Comparison of ENCODE assay signal across 16 cellular contexts in the genomic region with DNA sequence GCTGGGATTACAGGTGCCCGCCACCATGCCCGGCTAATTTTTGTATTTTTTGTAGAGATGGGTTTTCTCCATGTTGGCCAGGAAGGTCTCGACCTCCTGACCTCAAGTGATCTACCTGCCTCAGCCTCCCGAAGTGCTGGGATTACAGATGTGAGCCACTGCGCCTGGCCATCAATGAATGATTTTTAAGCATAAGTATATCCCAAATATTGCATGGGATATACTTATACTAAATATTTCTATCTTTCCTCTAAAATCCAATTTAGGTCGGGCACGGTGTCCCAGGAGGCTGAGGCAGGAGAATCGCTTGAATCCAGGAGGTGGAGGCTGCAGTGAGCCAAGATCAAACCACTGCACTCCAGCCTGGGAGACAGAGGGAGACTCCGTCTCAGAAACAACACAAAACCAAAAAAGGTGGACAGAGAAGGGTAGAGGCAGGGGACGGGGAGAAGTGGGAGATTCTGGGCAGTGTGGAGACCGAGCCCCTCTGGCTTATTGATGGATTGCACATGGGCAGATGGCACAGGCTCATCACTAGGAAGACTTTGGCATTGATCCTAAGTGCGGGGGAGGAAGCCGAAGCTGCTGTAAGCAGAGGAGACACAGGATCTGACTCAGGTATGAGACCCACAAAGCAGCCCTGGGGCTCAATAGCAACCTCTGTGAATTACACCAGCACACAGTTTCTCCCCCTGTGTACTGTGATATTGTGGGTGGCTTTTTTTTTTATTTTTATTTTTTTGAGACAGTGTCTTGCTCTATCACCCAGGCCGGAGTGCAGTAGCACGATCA. TPM values are rescaled to one million over a fixed set of nuclear protein-coding genes. Genes with fewer than 3 reads are reported as not detected.
DNase-seq lines count a peak whose midpoint lies in the region; ATAC-seq and TF ChIP-seq lines count a peak whose summit lies in the region.
"Had no signal": no experiment of that assay in that cellular context is flagged by ENCODE, and none has a peak within 500 bp of the region (broad histone marks: within the 10 kb centered on the region; RNA-seq: fewer than 3 reads in every experiment).

No MANE protein-coding gene starts in this region.

- no peaks in the 10 kb centered on the region for H3K79me2 ChIP-seq in HCT116 (ENCODE audit: insufficient read depth, low read length)

- H3K9ac ChIP-seq in HCT116 (ENCODE audit: low read length): no peak overlapping the region

- no peaks in the 10 kb centered on the region for H3K9me2 ChIP-seq in HCT116 (ENCODE audit: insufficient read depth)

- no peak for TF ChIP-seq RAD21 in HCT116 (IDR thresholded peaks at IDR 0.05; ENCODE audit: low read depth)

- no peaks in the 10 kb centered on the region for H3K4me1 Mint-ChIP-seq in stimulated activated memory B cell treated with anti-CD40 and anti-IgM and Interleukin-4, amounts not matched to agents 10 μg/mL and 1 μg/mL and 100 μg/mL, for 72 hours

- H3K9me3 ChIP-seq in HCT116 (ENCODE audit: control insufficient read depth in 1 of 2, insufficient read depth in 1 of 2, low read depth in 1 of 2, low read length in 2 of 2): no peaks in the 10 kb centered on the region
- H3K9me3 ChIP-seq: pancreas, Peyer's patch had no signal

- no peaks in the 10 kb centered on the region for H3K9me3 Mint-ChIP-seq in stimulated activated memory B cell treated with anti-CD40 and anti-IgM and Interleukin-4, amounts not matched to agents 10 μg/mL and 1 μg/mL and 100 μg/mL, for 72 hours

- POLR2A ChIA-PET in HCT116 (lab: Charles Lee): interaction anchor here (0.9 kb wide), 1 partner anchor 21 kb away, joined by 3 read pairs; a partner anchor contains a TSS

- H3K4me3 Mint-ChIP-seq in stimulated activated memory B cell treated with anti-CD40 and anti-IgM and Interleukin-4, amounts not matched to agents 10 μg/mL and 1 μg/mL and 100 μg/mL, for 72 hours: no peak overlapping the region

- TF ChIP-seq POLR2A in HCT116 (IDR thresholded peaks at IDR 0.05; ENCODE audit: borderline replicate concordance, extremely low read depth, insufficient read depth, insufficient read length): no peak

- no peaks in the 10 kb centered on the region for H3K27me3 Mint-ChIP-seq in stimulated activated memory B cell treated with anti-CD40 and anti-IgM and Interleukin-4, amounts not matched to agents 10 μg/mL and 1 μg/mL and 100 μg/mL, for 72 hours

- intact Hi-C loops in HCT116 (cut with micrococcal nuclease): no loop called here

- peak; percentile 67 for DNase-seq in A172 (ENCODE audit: low spot score)
- no peak for DNase-seq in HCT116 (ENCODE audit: low read depth, low spot score)
- DNase-seq in RKO (ENCODE audit: low spot score): peak; percentile 86
- peak; percentile 95 for DNase-seq in epithelial cell of esophagus (ENCODE audit: low read depth)
- DNase-seq in caudate nucleus (lab: John Stamatoyannopoulos, UW): no peak
- DNase-seq in mesenteric fat pad (ENCODE audit: low spot score): no peak
- DNase-seq: activated CD8-positive, alpha-beta memory T cell treated with anti-CD3 and anti-CD28 coated beads for 24 hours; activated gamma-delta T cell treated with Interleukin-2 at 50 U/mL for 16 hours; cerebellar nuclear complex; MV-4-11; pancreas; Peyer's patch; trophoblast cell had no signal

- H3K27ac ChIP-seq in HCT116 (ENCODE audit: low read depth, low read length) (no peak overlapping the region), caudate nucleus (ENCODE audit: low read depth, low read length) (no peak overlapping the region)
- H3K27ac ChIP-seq: pancreas, Peyer's patch had no signal

- CTCF ChIA-PET in HCT116 (lab: Charles Lee): no interaction called here

- H3K4me2 ChIP-seq in HCT116 (ENCODE audit: low read length): peak overlapping the region; percentile 42

- TF ChIP-seq CTCF in HCT116 (IDR thresholded peaks at IDR 0.05 in 2 of 3, conservative IDR thresholded peaks at IDR 0.05 in 1 of 3; ENCODE audit: borderline replicate concordance in 1 of 3, insufficient read depth in 1 of 3, low read depth in 2 of 3, low read length in 2 of 3) (no peak), epithelial cell of esophagus (IDR thresholded peaks at IDR 0.05; ENCODE audit: insufficient read depth, low read depth, low read length, missing control alignments) (no peak)

- H3K27me3 ChIP-seq in HCT116 (ENCODE audit: insufficient read depth, low read length): no peaks in the 10 kb centered on the region
- H3K27me3 ChIP-seq: pancreas, Peyer's patch had no signal

- H3K4me3 ChIP-seq in HCT116 (replicated peaks in 1 of 2; ENCODE audit: low read depth in 1 of 2, low read length in 2 of 2): no peak overlapping the region
- no peak overlapping the region for H3K4me3 ChIP-seq in epithelial cell of esophagus (ENCODE audit: low read length)
- H3K4me3 ChIP-seq: pancreas, Peyer's patch had no signal

- no peaks in the 10 kb centered on the region for H4K20me1 ChIP-seq in HCT116 (ENCODE audit: insufficient read depth)

- RAD21 ChIA-PET in HCT116 (lab: Charles Lee; ENCODE audit: low non-redundant PET in 1 of 2, low total read pairs in 2 of 2, uncharacterized antibody in 2 of 2, unreplicated experiment in 2 of 2): no interaction called here

- peaks cover 0 to 6% of the 10 kb centered on the region in 2 experiments; a peak in 3 of 4 replicates for H3K4me1 ChIP-seq in HCT116 (ENCODE audit: control insufficient read depth in 1 of 2, insufficient read depth in 2 of 2, low read length in 2 of 2)
- H3K4me1 ChIP-seq: pancreas, Peyer's patch had no signal

- BruUV-seq in HCT116 (replicated peaks; lab: Mats Ljungman, UMichigan): no TSS peak

- H3K36me3 Mint-ChIP-seq in stimulated activated memory B cell treated with anti-CD40 and anti-IgM and Interleukin-4, amounts not matched to agents 10 μg/mL and 1 μg/mL and 100 μg/mL, for 72 hours: no peaks in the 10 kb centered on the region

- H3K27ac Mint-ChIP-seq in stimulated activated memory B cell treated with anti-CD40 and anti-IgM and Interleukin-4, amounts not matched to agents 10 μg/mL and 1 μg/mL and 100 μg/mL, for 72 hours: no peak overlapping the region

- ATAC-seq in HCT116 (no peak), GM21423 (IDR thresholded peaks at IDR 0.05; ENCODE audit: unreplicated experiment) (no peak)
- ATAC-seq in stimulated activated memory B cell treated with anti-CD40 and anti-IgM and Interleukin-4, amounts not matched to agents 10 μg/mL and 1 μg/mL and 100 μg/mL, for 72 hours: no peak
- ATAC-seq: pancreas had no signal

- H3K36me3 ChIP-seq in HCT116 (ENCODE audit: control insufficient read depth in 1 of 2, insufficient read depth in 2 of 2, low read length in 2 of 2): no peaks in the 10 kb centered on the region
- H3K36me3 ChIP-seq: pancreas, Peyer's patch had no signal

- no peak overlapping the region for H2AFZ ChIP-seq in HCT116 (ENCODE audit: low read depth, low read length, poor library complexity, severe bottlenecking)

TF ChIP-seq in HCT116, 20 proteins besides CTCF, POLR2A, EP300 and RAD21 (continues in another document):
- TF ChIP-seq EGR1 (IDR thresholded peaks at IDR 0.05; ENCODE audit: low read depth) (peak; percentile 80), EZH2phosphoT487 (IDR thresholded peaks at IDR 0.05; ENCODE audit: borderline replicate concordance) (no peak), CBX3 (IDR thresholded peaks at IDR 0.05; ENCODE audit: low read depth) (no peak), POLR2AphosphoS5 (IDR thresholded peaks at IDR 0.05; ENCODE audit: low read depth, low read length) (no peak), SRF (IDR thresholded peaks at IDR 0.05; ENCODE audit: low read depth) (no peak), SIN3A (IDR thresholded peaks at IDR 0.05; ENCODE audit: low read depth) (no peak), ZNF274 (IDR thresholded peaks at IDR 0.05; ENCODE audit: low read depth, low read length) (no peak), EZH2 (IDR thresholded peaks at IDR 0.05) (no peak), YY1 (IDR thresholded peaks at IDR 0.05; ENCODE audit: extremely low read depth, insufficient replicate concordance, low read depth, low read length) (no peak), SP1 (IDR thresholded peaks at IDR 0.05; ENCODE audit: low read depth) (no peak), FOSL1 (IDR thresholded peaks at IDR 0.05; ENCODE audit: low read depth) (peak; percentile 23; the same call in 1 of the 2 replicates)
- TF ChIP-seq, protein P1, sequence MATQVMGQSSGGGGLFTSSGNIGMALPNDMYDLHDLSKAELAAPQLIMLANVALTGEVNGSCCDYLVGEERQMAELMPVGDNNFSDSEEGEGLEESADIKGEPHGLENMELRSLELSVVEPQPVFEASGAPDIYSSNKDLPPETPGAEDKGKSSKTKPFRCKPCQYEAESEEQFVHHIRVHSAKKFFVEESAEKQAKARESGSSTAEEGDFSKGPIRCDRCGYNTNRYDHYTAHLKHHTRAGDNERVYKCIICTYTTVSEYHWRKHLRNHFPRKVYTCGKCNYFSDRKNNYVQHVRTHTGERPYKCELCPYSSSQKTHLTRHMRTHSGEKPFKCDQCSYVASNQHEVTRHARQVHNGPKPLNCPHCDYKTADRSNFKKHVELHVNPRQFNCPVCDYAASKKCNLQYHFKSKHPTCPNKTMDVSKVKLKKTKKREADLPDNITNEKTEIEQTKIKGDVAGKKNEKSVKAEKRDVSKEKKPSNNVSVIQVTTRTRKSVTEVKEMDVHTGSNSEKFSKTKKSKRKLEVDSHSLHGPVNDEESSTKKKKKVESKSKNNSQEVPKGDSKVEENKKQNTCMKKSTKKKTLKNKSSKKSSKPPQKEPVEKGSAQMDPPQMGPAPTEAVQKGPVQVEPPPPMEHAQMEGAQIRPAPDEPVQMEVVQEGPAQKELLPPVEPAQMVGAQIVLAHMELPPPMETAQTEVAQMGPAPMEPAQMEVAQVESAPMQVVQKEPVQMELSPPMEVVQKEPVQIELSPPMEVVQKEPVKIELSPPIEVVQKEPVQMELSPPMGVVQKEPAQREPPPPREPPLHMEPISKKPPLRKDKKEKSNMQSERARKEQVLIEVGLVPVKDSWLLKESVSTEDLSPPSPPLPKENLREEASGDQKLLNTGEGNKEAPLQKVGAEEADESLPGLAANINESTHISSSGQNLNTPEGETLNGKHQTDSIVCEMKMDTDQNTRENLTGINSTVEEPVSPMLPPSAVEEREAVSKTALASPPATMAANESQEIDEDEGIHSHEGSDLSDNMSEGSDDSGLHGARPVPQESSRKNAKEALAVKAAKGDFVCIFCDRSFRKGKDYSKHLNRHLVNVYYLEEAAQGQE (IDR thresholded peaks at IDR 0.05; ENCODE audit: low read depth): no peak

RNA-seq across cellular contexts. Expression of a gene that starts 13.5 kb away (rescaled TPM):
- total RNA-seq in A172 (2014; rRNA removed; shearing (Covaris generic)): not detected in 2 replicates
- not detected for total RNA-seq in HCT116 (2021; ENCODE audit: unreplicated experiment)
- polyA plus RNA-seq in HCT116 (2012): not detected in 2 replicates
- total RNA-seq in mesenteric fat pad: 0.67 TPM
- total RNA-seq: A673 had no signal

RNA-seq across cellular contexts. Expression of a gene that starts 20.1 kb away (rescaled TPM):
- 110 and 118 TPM in 2 replicates for total RNA-seq in A172 (2014; rRNA removed; shearing (Covaris generic))
- total RNA-seq in HCT116 (2021; ENCODE audit: unreplicated experiment) (109 TPM), mesenteric fat pad (0.67 TPM)
- polyA plus RNA-seq in HCT116 (2012): 41.2 and 41.3 TPM in 2 replicates

RNA-seq across cellular contexts. Expression of a gene that starts 21.8 kb away (rescaled TPM):
- total RNA-seq in A172 (2014; rRNA removed; shearing (Covaris generic)): 175 and 198 TPM in 2 replicates
- total RNA-seq in HCT116 (2021; ENCODE audit: unreplicated experiment) (207 TPM), mesenteric fat pad (95.7 TPM)
- polyA plus RNA-seq in HCT116 (2012): 219 and 273 TPM in 2 replicates

RNA-seq across cellular contexts. Expression of a gene that starts 57.7 kb away (rescaled TPM):
- 1.4 and 2.9 TPM in 2 replicates for total RNA-seq in A172 (2014; rRNA removed; shearing (Covaris generic))
- total RNA-seq in HCT116 (2021; ENCODE audit: unreplicated experiment) (28.7 TPM), mesenteric fat pad (13.6 TPM)
- 30.0 and 33.1 TPM in 2 replicates for polyA plus RNA-seq in HCT116 (2012)

Comparison
In these comparisons a context has a peak if more than half of its experiments do, and no peak if none do; other contexts are left out.
1. DNase-seq: peak in A172 (single experiment), RKO (single experiment) and epithelial cell of esophagus (single experiment); none in HCT116 (single experiment), caudate nucleus (0 of 61) and mesenteric fat pad (single experiment).
2. RNA of a gene that starts 20.1 kb away (total RNA-seq): 110 to 118 TPM in A172 and 109 TPM in HCT116 (single experiment); 0.67 TPM in mesenteric fat pad (single experiment); every median in the first group is over 10 times any median in the second.